Comparison of ENCODE assay signal across 21 cellular contexts in the genomic region with DNA sequence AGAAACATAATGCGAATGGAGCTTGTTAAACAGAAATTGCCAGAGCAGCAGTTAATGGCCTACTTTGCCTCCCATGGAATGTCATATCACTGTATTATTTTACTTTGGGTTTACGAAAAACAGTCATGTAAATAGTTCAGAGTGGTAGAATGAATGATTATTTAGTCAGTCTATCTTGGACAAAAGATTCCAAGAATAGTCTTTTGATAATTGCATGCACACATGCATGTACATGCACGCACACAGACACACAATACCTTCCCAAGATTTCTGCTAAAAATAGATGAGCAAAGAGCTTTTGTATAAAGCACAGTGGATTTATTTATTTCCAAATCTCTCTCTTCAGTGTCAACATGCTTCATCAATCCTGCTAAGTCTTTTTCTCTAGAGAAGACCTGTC.
"Had no signal": no experiment of that assay in that cellular context is flagged by ENCODE, and none has a peak within 500 bp of the region (broad histone marks: within the 10 kb centered on the region; RNA-seq: fewer than 3 reads in every experiment).

No MANE protein-coding gene starts in this region.

- H3K27me3 ChIP-seq: esophagus muscularis mucosa, heart left ventricle, sigmoid colon, spleen, tibial artery had no signal

- H3K36me3 ChIP-seq: esophagus muscularis mucosa, heart left ventricle, sigmoid colon, spleen, tibial artery had no signal

- H3K9me3 ChIP-seq: esophagus muscularis mucosa, heart left ventricle, sigmoid colon, spleen, tibial artery had no signal

- H3K27ac ChIP-seq: esophagus muscularis mucosa, heart left ventricle, sigmoid colon, spleen, tibial artery had no signal

- ATAC-seq: activated T-cell treated with anti-CD3 and anti-CD28 coated beads, Interleukin-2, amount 50 U/mL, for 4 hours; stimulated activated naive CD8-positive, alpha-beta T cell treated with anti-CD3 and anti-CD28 coated beads, Interleukin-15, Interleukin-2, amounts not matched to agents 100 U/mL and 50 U/mL, for 24 hours; T-helper 17 cell had no signal

- DNase-seq: activated CD4-positive, alpha-beta T cell treated with anti-CD3 and anti-CD28 coated beads for 4 hours; activated CD4-positive, alpha-beta T cell treated with anti-CD3 and anti-CD28 coated beads, Interleukin-2, amount 50 U/mL, for 48 hours; activated CD4-positive, CD25-positive, alpha-beta regulatory T cell; activated CD8-positive, alpha-beta memory T cell treated with anti-CD3 and anti-CD28 coated beads, Interleukin-2, amount 50 U/mL, for 48 hours; activated naive CD4-positive, alpha-beta T cell treated with Interleukin-2 at 50 U/mL for 16 hours; activated naive CD8-positive, alpha-beta T cell treated with anti-CD3 and anti-CD28 coated beads, Interleukin-2, amount 10 ng/mL, durations not matched to agents 7 days and 5 days; activated T-cell treated with anti-CD3 and anti-CD28 coated beads, Interleukin-2, amount 50 U/mL, for 4 hours; amniotic stem cell; effector memory CD4-positive, alpha-beta T cell; heart left ventricle; left cardiac atrium; occipital lobe; retina; sigmoid colon; spleen; stimulated activated CD4-positive, alpha-beta T cell treated with anti-CD3 and anti-CD28 coated beads, Interleukin-4, amount 100 ng/mL, for 1 hour; stimulated activated naive CD8-positive, alpha-beta T cell treated with anti-CD3 and anti-CD28 coated beads, Interleukin-15, Interleukin-2, amounts not matched to agents 100 U/mL and 50 U/mL, for 24 hours; SW 1271; T-helper 17 cell; tibial artery had no signal

- H3K4me1 ChIP-seq: sigmoid colon, tibial artery had no signal

- H3K4me3 ChIP-seq: esophagus muscularis mucosa, heart left ventricle, sigmoid colon, spleen, tibial artery had no signal
